ENCODE assay signal across 1 cellular context in the genomic region with DNA sequence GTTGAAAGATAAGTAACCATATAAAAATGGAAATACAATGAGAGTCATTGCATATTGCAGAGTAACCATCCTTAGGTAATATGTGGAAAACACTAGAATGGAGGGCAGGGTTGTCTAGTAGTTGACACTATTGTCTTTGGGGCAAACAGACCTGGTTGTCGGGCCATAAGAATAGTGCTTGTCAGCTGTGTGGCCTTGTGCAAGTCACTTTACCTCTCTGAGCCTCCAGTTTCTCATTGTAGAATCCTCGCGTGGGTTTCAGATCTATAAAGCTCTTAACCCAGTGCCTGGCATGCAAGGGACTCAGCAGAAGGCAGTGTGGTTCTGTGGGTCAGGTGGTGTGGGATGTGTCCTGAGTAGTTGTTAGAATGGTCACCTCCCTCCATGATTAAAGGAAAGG.
TF ChIP-seq lines count a peak whose summit lies in the region.

No MANE protein-coding gene starts in this region.

TF ChIP-seq in K562, 482 proteins besides CTCF, POLR2A, EP300 and RAD21:
- peak; percentile 54 for TF ChIP-seq RBM25 (IDR thresholded peaks at IDR 0.05; ENCODE audit: low read depth, low read length, severe bottlenecking)
- TF ChIP-seq HEY1 (CRISPR knock-in tag; IDR thresholded peaks at IDR 0.05; ENCODE audit: borderline replicate concordance): no peak
- TF ChIP-seq SUPT5H (IDR thresholded peaks at IDR 0.05): peak; percentile 20; the same call in 1 of the 2 replicates
- TF ChIP-seq ZFP36 (IDR thresholded peaks at IDR 0.05; ENCODE audit: low read depth, low read length, partially characterized antibody): peak; percentile 61
- TF ChIP-seq BCOR (IDR thresholded peaks at IDR 0.05): 0 out of 2 replicates have a peak, but pooled peaks have one; percentile 9
- no peak for TF ChIP-seq ZNF134 (CRISPR knock-in tag; conservative IDR thresholded peaks at IDR 0.05)
